In genomic region chr2:86225581-86225980, GRCh38 we compare ENCODE assay signal across 1 cellular context.
TF ChIP-seq lines count a peak whose summit lies in the region.

No MANE protein-coding gene starts in this region.

TF ChIP-seq in GM12878, 131 proteins besides CTCF, POLR2A, EP300 and RAD21 (continued from another document):
- TF ChIP-seq TCF3 (IDR thresholded peaks at IDR 0.05; ENCODE audit: borderline replicate concordance, insufficient read depth, low read depth, low read length) (no peak), BACH1 (IDR thresholded peaks at IDR 0.05; ENCODE audit: borderline replicate concordance) (no peak), ZBTB4 (CRISPR knock-in tag; IDR thresholded peaks at IDR 0.05) (no peak), IKZF1 (conservative IDR thresholded peaks at IDR 0.05) (peak; percentile 47; the same call in 1 of the 2 replicates), PAX5 (IDR thresholded peaks at IDR 0.05; ENCODE audit: borderline replicate concordance, low read depth, low read length) (no peak), STAT1 (conservative IDR thresholded peaks at IDR 0.05) (no peak), SRF (IDR thresholded peaks at IDR 0.05; ENCODE audit: low read depth in 2 of 2, low read length in 2 of 2) (peak; percentile 61 to 82; a peak in 2 of 4 replicates), ZBTB40 (IDR thresholded peaks at IDR 0.05; ENCODE audit: borderline replicate concordance) (no peak), CREB1 (IDR thresholded peaks at IDR 0.05; ENCODE audit: low read depth) (0 out of 2 replicates have a peak, but pooled peaks have one; percentile 64), SPI1 (IDR thresholded peaks at IDR 0.05; ENCODE audit: borderline replicate concordance, insufficient read depth, low read depth, low read length) (no peak), IKZF2 (IDR thresholded peaks at IDR 0.05) (0 out of 4 replicates have a peak, but pooled peaks of 1 of the 2 experiments have one; percentile 3), PKNOX1 (IDR thresholded peaks at IDR 0.05) (0 out of 2 replicates have a peak, but pooled peaks have one; percentile 5), GABPA (IDR thresholded peaks at IDR 0.05; ENCODE audit: low read depth) (no peak), HDGF (IDR thresholded peaks at IDR 0.05) (0 out of 2 replicates have a peak, but pooled peaks have one; percentile 40), MEF2A (IDR thresholded peaks at IDR 0.05; ENCODE audit: insufficient read depth, low read depth, low read length) (0 out of 2 replicates have a peak, but pooled peaks have one; percentile 67), YY1 (IDR thresholded peaks at IDR 0.05; ENCODE audit: low read depth, low read length) (peak; percentile 8; the same call in 1 of the 2 replicates), ZBTB11 (CRISPR knock-in tag; IDR thresholded peaks at IDR 0.05) (no peak), DPF2 (IDR thresholded peaks at IDR 0.05) (0 out of 2 replicates have a peak, but pooled peaks have one; percentile 15), ZNF687 (IDR thresholded peaks at IDR 0.05) (peak; percentile 94), MEF2B (IDR thresholded peaks at IDR 0.05; ENCODE audit: partially characterized antibody, poor library complexity, severe bottlenecking) (peak; percentile 61), NFYA (IDR thresholded peaks at IDR 0.05; ENCODE audit: borderline replicate concordance, low read depth, low read length) (no peak), SMC3 (IDR thresholded peaks at IDR 0.05; ENCODE audit: borderline replicate concordance, low read length) (0 out of 2 replicates have a peak, but pooled peaks have one; percentile 21), CREM (IDR thresholded peaks at IDR 0.05; ENCODE audit: low read depth) (peak; percentile 70), YBX1 (IDR thresholded peaks at IDR 0.05) (no peak), PBX3 (IDR thresholded peaks at IDR 0.05; ENCODE audit: insufficient replicate concordance, low read depth, low read length) (no peak), NKRF (conservative IDR thresholded peaks at IDR 0.05) (no peak)
